Comparison of ENCODE assay signal across 1 cellular context in genomic region chr6:36839819-36840379, GRCh38.
TF ChIP-seq lines count a peak whose summit lies in the region.

No MANE protein-coding gene starts in this region.

TF ChIP-seq in GM12878, 131 proteins besides CTCF, POLR2A, EP300 and RAD21 (continued from another document):
- no peak for TF ChIP-seq SIN3A (IDR thresholded peaks at IDR 0.05; ENCODE audit: low read depth, low read length)
- no peak for TF ChIP-seq CBX5 (IDR thresholded peaks at IDR 0.05; ENCODE audit: low read depth)
- TF ChIP-seq SMARCA5 (IDR thresholded peaks at IDR 0.05) = no peak
- no peak for TF ChIP-seq ATF3 (IDR thresholded peaks at IDR 0.05; ENCODE audit: borderline replicate concordance, extremely low read depth, low read depth, low read length)
- no peak for TF ChIP-seq HCFC1 (IDR thresholded peaks at IDR 0.05; ENCODE audit: low read length)
- TF ChIP-seq NFIC (IDR thresholded peaks at IDR 0.05; ENCODE audit: low read depth, low read length) = no peak
- no peak for TF ChIP-seq IKZF2 (IDR thresholded peaks at IDR 0.05)
TF ChIP-seq in GM12878: peak in this region for 0.
